In genomic region chr1:180230416-180230790, GRCh38 we compare ENCODE assay signal across 8 cellular contexts. TPM values are rescaled to one million over a fixed set of nuclear protein-coding genes. Genes with fewer than 3 reads are reported as not detected.
DNase-seq lines count a peak whose midpoint lies in the region; ATAC-seq and TF ChIP-seq lines count a peak whose summit lies in the region.

No MANE protein-coding gene starts in this region.

- H3K9ac ChIP-seq in ES-I3 (ENCODE audit: low read depth, low read length): peak overlapping the region; percentile 60; the same call in 1 of the 2 replicates
- no peak overlapping the region for H3K9ac ChIP-seq in colonic mucosa (ENCODE audit: low read depth in 2 of 2, low read length in 2 of 2)

- DNase-seq in LNCaP clone FGC (ENCODE audit: low read depth) (no peak), colonic mucosa (no peak), HK-2 (ENCODE audit: unreplicated experiment) (no peak), GOT3 (lab: John Stamatoyannopoulos, UW) (no peak), Ammon's horn (ENCODE audit: low spot score) (no peak)

- H3K27ac ChIP-seq in colonic mucosa: no peak overlapping the region
- H3K27ac ChIP-seq in neutrophil: no peak overlapping the region

- intact Hi-C loops in colonic mucosa (cut with DNase I): no loop called here

- H3K4me1 ChIP-seq in ES-I3 (ENCODE audit: insufficient read depth, low read length): peaks cover 13% of the 10 kb centered on the region
- H3K4me1 ChIP-seq in colonic mucosa: peaks cover 23% of the 10 kb centered on the region
- peaks cover 53 to 73% of the 10 kb centered on the region in 2 experiments for H3K4me1 ChIP-seq in neutrophil (ENCODE audit: control insufficient read depth in 1 of 2, insufficient read depth in 1 of 2, low read depth in 1 of 2, low read length in 1 of 2)

- ATAC-seq in GM21825 (IDR thresholded peaks at IDR 0.05; ENCODE audit: unreplicated experiment): no peak

- H3K27me3 ChIP-seq in colonic mucosa (peaks cover 87% of the 10 kb centered on the region), neutrophil (peaks cover 100% of the 10 kb centered on the region)

- H3K4me3 ChIP-seq in LNCaP clone FGC (ENCODE audit: low read depth, low read length): peak overlapping the region; percentile 58
- H3K4me3 ChIP-seq in colonic mucosa: peak overlapping the region; percentile 56
- peak overlapping the region; percentile 69 to 80 for H3K4me3 ChIP-seq in neutrophil (ENCODE audit: low read depth in 1 of 2, low read length in 1 of 2)

- H3K36me3 ChIP-seq in ES-I3 (ENCODE audit: insufficient read depth, low read length) (no peaks in the 10 kb centered on the region), colonic mucosa (no peaks in the 10 kb centered on the region), neutrophil (no peaks in the 10 kb centered on the region)

- H3K9me3 ChIP-seq in ES-I3 (ENCODE audit: control insufficient read depth, insufficient read depth, low read length): no peaks in the 10 kb centered on the region
- no peaks in the 10 kb centered on the region for H3K9me3 ChIP-seq in colonic mucosa
- H3K9me3 ChIP-seq in neutrophil: no peaks in the 10 kb centered on the region

- TF ChIP-seq CTCF in LNCaP clone FGC (IDR thresholded peaks at IDR 0.05; ENCODE audit: control insufficient read depth, extremely low read depth, insufficient read depth) (no peak), colonic mucosa (IDR thresholded peaks at IDR 0.05) (no peak), neutrophil (IDR thresholded peaks at IDR 0.05) (no peak)

RNA-seq across cellular contexts. Expression of gene LHX4, which starts 0.3 kb away (rescaled TPM):
- total RNA-seq in colonic mucosa: under 1 TPM; 0.74 to 0.77 TPM
